39 cellular contexts compared by ENCODE assay signal in the genomic region with DNA sequence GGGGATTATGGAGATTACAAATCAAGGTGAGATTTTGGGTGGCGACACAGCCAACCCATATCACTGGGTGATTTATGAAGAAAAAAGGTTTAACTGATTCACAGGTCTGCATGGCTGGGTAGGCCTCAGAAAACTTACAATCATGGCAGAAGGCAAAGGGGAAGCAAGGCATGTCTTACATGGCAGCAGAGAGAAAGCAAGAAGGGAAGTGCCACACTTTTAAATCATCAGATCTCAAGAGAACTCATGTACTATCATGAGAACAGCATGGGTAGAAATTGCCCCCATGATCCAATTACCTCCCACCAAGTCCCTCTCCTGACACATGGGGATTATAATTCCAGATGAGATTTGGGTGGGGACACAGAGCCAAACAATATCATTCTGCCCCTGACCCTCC.
"Had no signal": no experiment of that assay in that cellular context is flagged by ENCODE, and none has a peak within 500 bp of the region (broad histone marks: within the 10 kb centered on the region; RNA-seq: fewer than 3 reads in every experiment).

No MANE protein-coding gene starts in this region.

- H3K27ac Mint-ChIP-seq: activated naive CD4-positive, alpha-beta T cell treated with anti-CD3 and anti-CD28 coated beads for 36 hours; activated naive CD4-positive, alpha-beta T cell treated with anti-CD3 and anti-CD28 coated beads, Interleukin-2, amount 10 ng/mL, durations not matched to agents 7 days and 5 days; activated naive CD4-positive, alpha-beta T cell treated with anti-CD3 and anti-CD28 coated beads, Interleukin-2, amount 50 U/mL, for 24 hours; activated naive CD4-positive, alpha-beta T cell treated with anti-CD3 and anti-CD28 coated beads, Interleukin-2, amount 50 U/mL, for 72 hours; activated naive CD8-positive, alpha-beta T cell; activated naive CD8-positive, alpha-beta T cell treated with anti-CD3 and anti-CD28 coated beads for 36 hours; activated naive CD8-positive, alpha-beta T cell treated with anti-CD3 and anti-CD28 coated beads, Interleukin-2, amount 10 ng/mL, durations not matched to agents 7 days and 5 days; activated naive CD8-positive, alpha-beta T cell treated with anti-CD3 and anti-CD28 coated beads, Interleukin-2, amount 50 U/mL, for 24 hours; activated T-cell treated with anti-CD3 and anti-CD28 coated beads, Interleukin-2, amount 50 U/mL, for 72 hours; activated T-helper 1 cell treated with anti-CD3 and anti-CD28 coated beads, Interleukin-12 subunit alpha, Interleukin-12 subunit beta, Interleukin-2, Interleukin-4 antibody, amounts not matched to agents 30 ng/mL and 10 ng/mL and 1 ng/mL, durations not matched to agents 14 hours and 24 hours and 36 hours; activated T-helper 17 cell treated with anti-CD3 and anti-CD28 coated beads, Interleukin-2, amount 50 U/mL, for 72 hours; activated T-helper 2 cell treated with anti-CD3 and anti-CD28 coated beads, Interferon-gamma antibody, Interleukin-2, Interleukin-4, amounts not matched to agents 10 μg/mL and 5 μg/mL and 100 μg/mL, durations not matched to agents 14 hours and 24 hours and 36 hours; brain had no signal

- H3K4me1 Mint-ChIP-seq: activated naive CD4-positive, alpha-beta T cell treated with anti-CD3 and anti-CD28 coated beads, Interleukin-2, amount 10 ng/mL, durations not matched to agents 7 days and 5 days; activated naive CD8-positive, alpha-beta T cell treated with anti-CD3 and anti-CD28 coated beads for 36 hours; activated naive CD8-positive, alpha-beta T cell treated with anti-CD3 and anti-CD28 coated beads, Interleukin-2, amount 10 ng/mL, durations not matched to agents 7 days and 5 days; activated naive CD8-positive, alpha-beta T cell treated with anti-CD3 and anti-CD28 coated beads, Interleukin-2, amount 50 U/mL, for 24 hours; activated T-helper 17 cell treated with anti-CD3 and anti-CD28 coated beads, Interleukin-2, amount 50 U/mL, for 72 hours; brain had no signal

- H3K27ac ChIP-seq: adrenal gland, ascending aorta, body of pancreas, brain microvascular endothelial cell, breast epithelium, cardiac muscle cell had no signal

- FAIRE-seq: astrocyte, bronchial epithelial cell, colon had no signal

- H3K4me3 ChIP-seq: adrenal gland, ascending aorta, body of pancreas, breast epithelium, cardiac muscle cell had no signal

- DNase-seq: activated effector memory CD4-positive, alpha-beta T cell treated with anti-CD3 and anti-CD28 coated beads, Interleukin-2, amount 50 U/mL, for 16 hours; activated effector memory CD4-positive, alpha-beta T cell treated with Interleukin-2 at 50 U/mL for 16 hours; activated gamma-delta T cell; activated gamma-delta T cell treated with Interleukin-2 at 50 U/mL for 16 hours; activated naive CD4-positive, alpha-beta T cell; activated naive CD4-positive, alpha-beta T cell treated with anti-CD3 and anti-CD28 coated beads for 36 hours; activated naive CD4-positive, alpha-beta T cell treated with anti-CD3 and anti-CD28 coated beads, Interleukin-2, amount 10 ng/mL, durations not matched to agents 7 days and 5 days; activated naive CD4-positive, alpha-beta T cell treated with anti-CD3 and anti-CD28 coated beads, Interleukin-2, amount 50 U/mL, for 16 hours; activated naive CD4-positive, alpha-beta T cell treated with Interleukin-2 at 50 U/mL for 16 hours; activated naive CD8-positive, alpha-beta T cell treated with anti-CD3 and anti-CD28 coated beads for 36 hours; activated naive CD8-positive, alpha-beta T cell treated with anti-CD3 and anti-CD28 coated beads, Interleukin-2, amount 10 ng/mL, durations not matched to agents 7 days and 5 days; activated naive CD8-positive, alpha-beta T cell treated with anti-CD3 and anti-CD28 coated beads, Interleukin-2, amount 50 U/mL, for 24 hours; activated T-cell treated with anti-CD3 and anti-CD28 coated beads, Interleukin-2, amount 50 U/mL, for 4 hours; activated T-cell treated with anti-CD3 and anti-CD28 coated beads, Interleukin-2, amount 50 U/mL, for 48 hours; activated T-cell treated with anti-CD3 and anti-CD28 coated beads, Interleukin-2, amount 50 U/mL, for 72 hours; adrenal gland; amniotic stem cell; amygdala; anterior cingulate cortex; aorta; body of pancreas; brain microvascular endothelial cell; caudate nucleus; central memory CD4-positive, alpha-beta T cell; cerebellar nuclear complex had no signal

- ATAC-seq: activated naive CD4-positive, alpha-beta T cell treated with anti-CD3 and anti-CD28 coated beads, Interleukin-2, amount 50 U/mL, for 72 hours; activated naive CD8-positive, alpha-beta T cell treated with anti-CD3 and anti-CD28 coated beads, Interleukin-2, amount 50 U/mL, for 24 hours; activated T-cell treated with anti-CD3 and anti-CD28 coated beads, Interleukin-2, amount 50 U/mL, for 4 hours; activated T-cell treated with anti-CD3 and anti-CD28 coated beads, Interleukin-2, amount 50 U/mL, for 72 hours; activated T-helper 17 cell treated with anti-CD3 and anti-CD28 coated beads, Interleukin-2, amount 50 U/mL, for 72 hours; body of pancreas had no signal

- H3K4me1 ChIP-seq: ascending aorta, body of pancreas, breast epithelium had no signal

- H3K27me3 Mint-ChIP-seq: activated naive CD4-positive, alpha-beta T cell treated with anti-CD3 and anti-CD28 coated beads, Interleukin-2, amount 10 ng/mL, durations not matched to agents 7 days and 5 days; activated naive CD4-positive, alpha-beta T cell treated with anti-CD3 and anti-CD28 coated beads, Interleukin-2, amount 50 U/mL, for 24 hours; activated naive CD8-positive, alpha-beta T cell; activated naive CD8-positive, alpha-beta T cell treated with anti-CD3 and anti-CD28 coated beads for 36 hours; activated naive CD8-positive, alpha-beta T cell treated with anti-CD3 and anti-CD28 coated beads, Interleukin-2, amount 10 ng/mL, durations not matched to agents 7 days and 5 days; activated naive CD8-positive, alpha-beta T cell treated with anti-CD3 and anti-CD28 coated beads, Interleukin-2, amount 50 U/mL, for 24 hours; activated T-helper 17 cell treated with anti-CD3 and anti-CD28 coated beads, Interleukin-2, amount 50 U/mL, for 72 hours; brain; central memory CD8-positive, alpha-beta T cell had no signal

- H3K27me3 ChIP-seq: adrenal gland, ascending aorta, body of pancreas, brain microvascular endothelial cell, breast epithelium, cardiac muscle cell had no signal

- H3K4me3 Mint-ChIP-seq: activated naive CD4-positive, alpha-beta T cell treated with anti-CD3 and anti-CD28 coated beads for 36 hours; activated naive CD4-positive, alpha-beta T cell treated with anti-CD3 and anti-CD28 coated beads, Interleukin-2, amount 10 ng/mL, durations not matched to agents 7 days and 5 days; activated naive CD4-positive, alpha-beta T cell treated with anti-CD3 and anti-CD28 coated beads, Interleukin-2, amount 50 U/mL, for 24 hours; activated naive CD8-positive, alpha-beta T cell; activated naive CD8-positive, alpha-beta T cell treated with anti-CD3 and anti-CD28 coated beads for 36 hours; activated naive CD8-positive, alpha-beta T cell treated with anti-CD3 and anti-CD28 coated beads, Interleukin-2, amount 10 ng/mL, durations not matched to agents 7 days and 5 days; activated naive CD8-positive, alpha-beta T cell treated with anti-CD3 and anti-CD28 coated beads, Interleukin-2, amount 50 U/mL, for 24 hours; activated T-cell treated with anti-CD3 and anti-CD28 coated beads, Interleukin-2, amount 50 U/mL, for 4 hours; activated T-cell treated with anti-CD3 and anti-CD28 coated beads, Interleukin-2, amount 50 U/mL, for 72 hours; activated T-helper 1 cell treated with anti-CD3 and anti-CD28 coated beads, Interleukin-12 subunit alpha, Interleukin-12 subunit beta, Interleukin-2, Interleukin-4 antibody, amounts not matched to agents 30 ng/mL and 10 ng/mL and 1 ng/mL, durations not matched to agents 14 hours and 24 hours and 36 hours; activated T-helper 17 cell treated with anti-CD3 and anti-CD28 coated beads, Interleukin-2, amount 50 U/mL, for 72 hours; brain; central memory CD8-positive, alpha-beta T cell had no signal

- H3K9me3 ChIP-seq: adrenal gland, ascending aorta had no signal

- H3K36me3 ChIP-seq: adrenal gland, brain microvascular endothelial cell, breast epithelium, cardiac muscle cell had no signal
